Comparison of ENCODE assay signal across 8 cellular contexts in the genomic region with DNA sequence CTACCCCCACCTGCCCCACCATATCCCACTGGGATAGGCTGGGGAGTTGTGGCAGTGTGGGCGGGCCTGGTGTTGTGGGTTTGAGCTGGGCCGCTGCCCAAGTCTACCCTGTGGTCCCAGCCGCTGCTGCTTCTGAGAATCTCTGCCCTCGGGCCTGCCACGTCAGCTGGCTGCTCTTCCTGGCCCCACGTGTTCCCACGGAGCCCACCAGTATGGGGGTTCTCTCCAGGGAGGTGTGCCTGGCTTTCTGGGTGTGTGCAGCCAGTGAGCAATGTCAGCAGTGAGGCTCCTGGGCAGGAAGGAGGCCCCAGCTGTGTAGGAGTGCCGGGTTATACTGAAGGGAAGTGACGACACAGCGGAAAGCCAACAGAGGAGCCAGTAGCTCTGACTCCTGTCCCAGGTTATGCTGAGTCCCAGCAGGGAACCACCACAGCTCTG. TPM values are rescaled to one million over a fixed set of nuclear protein-coding genes. Genes with fewer than 3 reads are reported as not detected.
A peak's percentile ranks its signal among the peaks of the same experiment; 100 is the strongest.
DNase-seq lines count a peak whose midpoint lies in the region; ATAC-seq and TF ChIP-seq lines count a peak whose summit lies in the region.

No MANE protein-coding gene starts in this region.

- TF ChIP-seq CTCF in hepatocyte (IDR thresholded peaks at IDR 0.05; ENCODE audit: poor library complexity), result no peak

- H3K36me3 ChIP-seq in hepatocyte (replicated peaks; ENCODE audit: insufficient read depth, low read depth), result no peaks in the 10 kb centered on the region

- H3K27me3 Mint-ChIP-seq in activated naive CD8-positive, alpha-beta T cell treated with anti-CD3 and anti-CD28 coated beads for 36 hours, result no peaks in the 10 kb centered on the region

- H3K79me2 ChIP-seq in hepatocyte, result peaks cover 97% of the 10 kb centered on the region

- H3K4me3 ChIP-seq in hepatocyte, result no peak overlapping the region

- DNase-seq in SKM-1 treated with dmso at 0.1 percent for 144 hours (lab: John Stamatoyannopoulos, UW; ENCODE audit: unreplicated experiment) (peak; percentile 81), hepatocyte (ENCODE audit: low spot score) (peak; percentile 83), Ammon's horn (ENCODE audit: low spot score) (no peak), islet precursor cell (no peak)
- peak; percentile 89 for DNase-seq in activated naive CD8-positive, alpha-beta T cell treated with anti-CD3 and anti-CD28 coated beads for 36 hours
- DNase-seq in stimulated activated CD4-positive, alpha-beta T cell treated with anti-CD3 and anti-CD28 coated beads, Interleukin-15, amount 100 ng/mL, for 1 hour (ENCODE audit: low read depth in 1 of 2, low spot score in 1 of 2), result peak; percentile 58 to 59

- H3K4me1 Mint-ChIP-seq in activated naive CD8-positive, alpha-beta T cell treated with anti-CD3 and anti-CD28 coated beads for 36 hours, result peaks cover 67% of the 10 kb centered on the region

- peaks cover 53% of the 10 kb centered on the region for H4K20me1 ChIP-seq in hepatocyte (ENCODE audit: insufficient read depth, poor library complexity, severe bottlenecking)

- no peaks in the 10 kb centered on the region for H3K9me3 Mint-ChIP-seq in activated naive CD8-positive, alpha-beta T cell treated with anti-CD3 and anti-CD28 coated beads for 36 hours

- H3K4me1 ChIP-seq in hepatocyte (ENCODE audit: insufficient read depth), result peaks cover 26% of the 10 kb centered on the region

- 41% methylated on average over 10 of the region's 10 CpGs for WGBS in hepatocyte (ENCODE audit: low lambda C conversion rate, missing lambda C conversion rate)

- H3K9me2 ChIP-seq in hepatocyte (replicated peaks; ENCODE audit: insufficient read depth), result no peaks in the 10 kb centered on the region

- peak; percentile 48 for ATAC-seq in GM18519 (IDR thresholded peaks at IDR 0.05; ENCODE audit: low FRiP score, unreplicated experiment)
- ATAC-seq in HG03045 (IDR thresholded peaks at IDR 0.05; ENCODE audit: unreplicated experiment), result peak; percentile 36

- H3K4me2 ChIP-seq in hepatocyte, result peak overlapping the region; percentile 84

- H2AFZ ChIP-seq in hepatocyte, result no peak overlapping the region

- H3K4me3 Mint-ChIP-seq in activated naive CD8-positive, alpha-beta T cell treated with anti-CD3 and anti-CD28 coated beads for 36 hours, result peak overlapping the region; percentile 71

- H3K36me3 Mint-ChIP-seq in activated naive CD8-positive, alpha-beta T cell treated with anti-CD3 and anti-CD28 coated beads for 36 hours, result peaks cover 2% of the 10 kb centered on the region

- peak overlapping the region; percentile 94 for H3K27ac ChIP-seq in hepatocyte

- no peaks in the 10 kb centered on the region for H3K9me3 ChIP-seq in hepatocyte (ENCODE audit: low read depth)

- peak overlapping the region; percentile 90 for H3K27ac Mint-ChIP-seq in activated naive CD8-positive, alpha-beta T cell treated with anti-CD3 and anti-CD28 coated beads for 36 hours

- H3K27me3 ChIP-seq in hepatocyte, result no peaks in the 10 kb centered on the region

RNA-seq across cellular contexts. Expression of a gene that starts 10.5 kb away (rescaled TPM):
- total RNA-seq in activated naive CD8-positive, alpha-beta T cell treated with anti-CD3 and anti-CD28 coated beads for 36 hours, result 100 to 1,000 TPM; 211 to 217 TPM
- 95.0 and 103 TPM in 2 replicates for total RNA-seq in hepatocyte
- 219 and 233 TPM in 2 replicates for polyA plus RNA-seq in hepatocyte

RNA-seq across cellular contexts. Expression of a gene that starts 22.4 kb away (rescaled TPM):
- total RNA-seq in activated naive CD8-positive, alpha-beta T cell treated with anti-CD3 and anti-CD28 coated beads for 36 hours, result 1 to 10 TPM; 1.2 to 1.6 TPM
- total RNA-seq in hepatocyte, result 60.2 and 67.7 TPM in 2 replicates
- polyA plus RNA-seq in hepatocyte, result 104 and 135 TPM in 2 replicates

RNA-seq across cellular contexts. Expression of a gene that starts 32.4 kb away (rescaled TPM):
- total RNA-seq in activated naive CD8-positive, alpha-beta T cell treated with anti-CD3 and anti-CD28 coated beads for 36 hours, result not detected
- total RNA-seq in hepatocyte, result 0.20 TPM in 1 of 2 replicates, not detected in the other
- 0.39 TPM in 1 of 2 replicates, not detected in the other for polyA plus RNA-seq in hepatocyte

RNA-seq across cellular contexts. Expression of a gene that starts 41.5 kb away (rescaled TPM):
- total RNA-seq in activated naive CD8-positive, alpha-beta T cell treated with anti-CD3 and anti-CD28 coated beads for 36 hours, result under 1 TPM in 1 of 2 experiments, not detected in 1; 0.18 TPM
- 22.6 and 24.7 TPM in 2 replicates for total RNA-seq in hepatocyte
- polyA plus RNA-seq in hepatocyte, result 37.9 and 56.6 TPM in 2 replicates

RNA-seq across cellular contexts. Expression of a gene that starts 45.7 kb away (rescaled TPM):
- total RNA-seq in activated naive CD8-positive, alpha-beta T cell treated with anti-CD3 and anti-CD28 coated beads for 36 hours, result 100 to 1,000 TPM; 177 to 182 TPM
- total RNA-seq in hepatocyte, result 37.0 and 41.4 TPM in 2 replicates
- polyA plus RNA-seq in hepatocyte, result 71.6 and 76.2 TPM in 2 replicates

Comparison
In these comparisons a context has a peak if more than half of its experiments do, and no peak if none do; other contexts are left out.
1. DNase-seq: peak in SKM-1 treated with dmso at 0.1 percent for 144 hours (single experiment), activated naive CD8-positive, alpha-beta T cell treated with anti-CD3 and anti-CD28 coated beads for 36 hours (single experiment), hepatocyte (single experiment) and stimulated activated CD4-positive, alpha-beta T cell treated with anti-CD3 and anti-CD28 coated beads, Interleukin-15, amount 100 ng/mL, for 1 hour (2 of 2); none in Ammon's horn (single experiment) and islet precursor cell (single experiment).
2. RNA of a gene that starts 22.4 kb away (total RNA-seq): 60.2 to 67.7 TPM in hepatocyte; 1.2 to 1.6 TPM in activated naive CD8-positive, alpha-beta T cell treated with anti-CD3 and anti-CD28 coated beads for 36 hours; every median in the first group is over 10 times any median in the second.